ENCODE assay signal across 8 cellular contexts in genomic region chr6:149938013-149938570, GRCh38. TPM values are rescaled to one million over a fixed set of nuclear protein-coding genes. Genes with fewer than 3 reads are reported as not detected.
DNase-seq lines count a peak whose midpoint lies in the region; ATAC-seq and TF ChIP-seq lines count a peak whose summit lies in the region.
"Not testable (repeated sequence)": the region's sequence is repeated elsewhere in the genome, so short reads cannot be mapped to it uniquely, and the experiment has no call there.

No MANE protein-coding gene starts in this region.

- peak overlapping the region; percentile 95 to 98 (median 97) for H3K27ac Mint-ChIP-seq in IgD-negative memory B cell
- not testable (repeated sequence) for H3K27ac Mint-ChIP-seq in T-cell; activated naive CD8-positive, alpha-beta T cell treated with anti-CD3 and anti-CD28 coated beads, Interleukin-2, amount 50 U/mL, for 24 hours; endodermal cell; neural progenitor cell

- peak overlapping the region; percentile 36 to 93 (median 71) for H3K4me2 ChIP-seq in BLaER1 treated with 17β-estradiol and CSF1 and Interleukin-3, amounts not matched to agents 10 nM and 100 nM
- H3K4me2 ChIP-seq in neural progenitor cell = peak overlapping the region; percentile 73

- H3K4me1 Mint-ChIP-seq in IgD-negative memory B cell (peaks cover 11 to 23% (median 20%) of the 10 kb centered on the region in 3 donors), T-cell (peaks cover 31 to 49% (median 38%) of the 10 kb centered on the region in 3 donors)
- H3K4me1 Mint-ChIP-seq in activated naive CD8-positive, alpha-beta T cell treated with anti-CD3 and anti-CD28 coated beads, Interleukin-2, amount 50 U/mL, for 24 hours = peaks cover 42% of the 10 kb centered on the region
- not testable (repeated sequence) for H3K4me1 Mint-ChIP-seq in endodermal cell, neural progenitor cell

- H3K27me3 Mint-ChIP-seq in IgD-negative memory B cell (peaks cover 80% of the 10 kb centered on the region), T-cell (peaks cover 61 to 76% of the 10 kb centered on the region in 2 donors), endodermal cell (ENCODE audit: insufficient read depth) (peaks cover 97% of the 10 kb centered on the region), neural progenitor cell (ENCODE audit: insufficient read depth, low read depth) (peaks cover 91% of the 10 kb centered on the region)
- peaks cover 77% of the 10 kb centered on the region for H3K27me3 Mint-ChIP-seq in activated naive CD8-positive, alpha-beta T cell treated with anti-CD3 and anti-CD28 coated beads, Interleukin-2, amount 50 U/mL, for 24 hours

- H3K9me3 ChIP-seq in BLaER1 treated with 17β-estradiol and CSF1 and Interleukin-3, amounts not matched to agents 10 nM and 100 nM (replicated peaks in 1 of 11) = peaks cover 0 to 13% (median 0%) of the 10 kb centered on the region in 11 experiments; a peak in 6 of 22 replicates
- H3K9me3 ChIP-seq in endodermal cell (ENCODE audit: control insufficient read depth, low read length); iPS-18c (ENCODE audit: control insufficient read depth, insufficient read depth, low read length); neural progenitor cell (ENCODE audit: low read depth); stomach smooth muscle (ENCODE audit: control insufficient read depth in 2 of 2, low read length in 2 of 2): not testable (repeated sequence)

- TF ChIP-seq CTCF in endodermal cell (conservative IDR thresholded peaks at IDR 0.05) = not testable (repeated sequence)
- TF ChIP-seq CTCF in neural progenitor cell (IDR thresholded peaks at IDR 0.05) = peak; percentile 8

- not testable (repeated sequence) for H3K9me3 Mint-ChIP-seq in IgD-negative memory B cell; T-cell; activated naive CD8-positive, alpha-beta T cell treated with anti-CD3 and anti-CD28 coated beads, Interleukin-2, amount 50 U/mL, for 24 hours; endodermal cell; neural progenitor cell

- WGBS in endodermal cell (ENCODE audit: insufficient coverage in 1 of 2, insufficient read length in 1 of 2), 2 experiments = 0 to 4% methylated on average over 8 to 15 of the region's 20 CpGs

- peaks cover 17 to 28% (median 21%) of the 10 kb centered on the region in 10 experiments for H3K4me1 ChIP-seq in BLaER1 treated with 17β-estradiol and CSF1 and Interleukin-3, amounts not matched to agents 10 nM and 100 nM
- not testable (repeated sequence) for H3K4me1 ChIP-seq in endodermal cell (ENCODE audit: control insufficient read depth, insufficient read depth, low read length); neural progenitor cell
- peaks cover 27% of the 10 kb centered on the region for H3K4me1 ChIP-seq in stomach smooth muscle (ENCODE audit: control insufficient read depth, insufficient read depth, low read length)

- peak overlapping the region; percentile 77 for H2AFZ ChIP-seq in neural progenitor cell (replicated peaks)

- H4K20me1 ChIP-seq in BLaER1 treated with 17β-estradiol and CSF1 and Interleukin-3, amounts not matched to agents 10 nM and 100 nM = peaks cover 0 to 51% (median 25%) of the 10 kb centered on the region in 11 experiments; a peak in 14 of 22 replicates
- peaks cover 19% of the 10 kb centered on the region for H4K20me1 ChIP-seq in neural progenitor cell (ENCODE audit: low read depth)

- ATAC-seq in T-cell (replicated peaks in 1 of 4) = not testable (repeated sequence)
- ATAC-seq in activated naive CD8-positive, alpha-beta T cell treated with anti-CD3 and anti-CD28 coated beads, Interleukin-2, amount 50 U/mL, for 24 hours = peak; percentile 65

- not testable (repeated sequence) for H3K27ac ChIP-seq in BLaER1 treated with 17β-estradiol and CSF1 and Interleukin-3, amounts not matched to agents 10 nM and 100 nM; endodermal cell (ENCODE audit: low read depth, low read length); neural progenitor cell; stomach smooth muscle (ENCODE audit: low read length)

- peak overlapping the region in 3 of 4 donors; percentile 86 to 91 (median 89) for H3K4me3 Mint-ChIP-seq in IgD-negative memory B cell
- peak overlapping the region; percentile 70 to 91 (median 76) for H3K4me3 Mint-ChIP-seq in T-cell
- H3K4me3 Mint-ChIP-seq in activated naive CD8-positive, alpha-beta T cell treated with anti-CD3 and anti-CD28 coated beads, Interleukin-2, amount 50 U/mL, for 24 hours = peak overlapping the region; percentile 41
- H3K4me3 Mint-ChIP-seq in endodermal cell = peak overlapping the region; percentile 42
- not testable (repeated sequence) for H3K4me3 Mint-ChIP-seq in neural progenitor cell

- not testable (repeated sequence) for DNase-seq in T-cell; activated naive CD8-positive, alpha-beta T cell treated with anti-CD3 and anti-CD28 coated beads, Interleukin-2, amount 50 U/mL, for 24 hours; endodermal cell; neural progenitor cell (ENCODE audit: low spot score)

- not testable (repeated sequence) for H3K36me3 Mint-ChIP-seq in IgD-negative memory B cell; T-cell; activated naive CD8-positive, alpha-beta T cell treated with anti-CD3 and anti-CD28 coated beads, Interleukin-2, amount 50 U/mL, for 24 hours (ENCODE audit: low read depth); endodermal cell (ENCODE audit: low read depth); neural progenitor cell

- not testable (repeated sequence) for H3K36me3 ChIP-seq in BLaER1 treated with 17β-estradiol and CSF1 and Interleukin-3, amounts not matched to agents 10 nM and 100 nM; endodermal cell (ENCODE audit: control insufficient read depth, insufficient read depth, low read length); neural progenitor cell; stomach smooth muscle (ENCODE audit: control insufficient read depth in 2 of 2, insufficient read depth in 2 of 2, low read length in 2 of 2)

- H3K9ac ChIP-seq in BLaER1 treated with 17β-estradiol and CSF1 and Interleukin-3, amounts not matched to agents 10 nM and 100 nM; endodermal cell (ENCODE audit: extremely low read depth, low read length, poor library complexity, severe bottlenecking); neural progenitor cell; stomach smooth muscle (ENCODE audit: low read length in 2 of 2): not testable (repeated sequence)

- POLR2A ChIA-PET in T-cell (lab: Charles Lee) = not testable (repeated sequence)

- peak overlapping the region; percentile 4 to 59 (median 48); a peak in 17 of 20 replicates for H3K4me3 ChIP-seq in BLaER1 treated with 17β-estradiol and CSF1 and Interleukin-3, amounts not matched to agents 10 nM and 100 nM
- not testable (repeated sequence) for H3K4me3 ChIP-seq in endodermal cell (ENCODE audit: low read length)
- H3K4me3 ChIP-seq in iPS-18c (ENCODE audit: insufficient read depth, low read depth, low read length) (peak overlapping the region; percentile 36), neural progenitor cell (peak overlapping the region; percentile 30), stomach smooth muscle (ENCODE audit: low read length in 2 of 2) (peak overlapping the region; percentile 3 to 69)

- not testable (repeated sequence) for H3F3A ChIP-seq in neural progenitor cell (ENCODE audit: low read depth)

- H3K79me2 ChIP-seq in neural progenitor cell (ENCODE audit: low read depth) = not testable (repeated sequence)

- CTCF ChIA-PET in T-cell (lab: Charles Lee) = not testable (repeated sequence)

- H3K27me3 ChIP-seq in BLaER1 treated with 17β-estradiol and CSF1 and Interleukin-3, amounts not matched to agents 10 nM and 100 nM = peaks cover 86 to 97% (median 95%) of the 10 kb centered on the region in 11 experiments
- H3K27me3 ChIP-seq in endodermal cell (ENCODE audit: control insufficient read depth, insufficient read depth, low read length, poor library complexity, severe bottlenecking) (peaks cover 100% of the 10 kb centered on the region), neural progenitor cell (peaks cover 100% of the 10 kb centered on the region), stomach smooth muscle (ENCODE audit: control insufficient read depth in 1 of 2, insufficient read depth in 2 of 2, low read length in 2 of 2) (peaks cover 75 to 78% of the 10 kb centered on the region in 2 donors)

RNA-seq across cellular contexts. Expression of gene ULBP2, which starts 3.7 kb away (rescaled TPM):
- polyA plus RNA-seq in IgD-negative memory B cell = 0.33 TPM
- total RNA-seq in T-cell (1 to 10 TPM in 2 of 5 donors, under 1 TPM in 1, not detected in 2; 0.20 to 3.9 (median 1.6) TPM), endodermal cell (under 1 TPM in 1 of 2 donors, not detected in 1; 0.20 TPM), neural progenitor cell (ENCODE audit: low replicate concordance) (not detected in 2 replicates)
- 0.78 TPM for polyA plus RNA-seq in endodermal cell (2013, experiment 1 of 2)
- 0.58 TPM for polyA plus RNA-seq in endodermal cell (2013, experiment 2 of 2)

RNA-seq across cellular contexts. Expression of gene RAET1G, which starts 15.2 kb away (rescaled TPM):
- polyA plus RNA-seq in IgD-negative memory B cell = not detected
- total RNA-seq in T-cell (not detected), endodermal cell (not detected), neural progenitor cell (ENCODE audit: low replicate concordance) (not detected in 2 replicates)
- not detected for polyA plus RNA-seq in endodermal cell (2013, experiment 1 of 2)
- polyA plus RNA-seq in endodermal cell (2013, experiment 2 of 2) = not detected

RNA-seq across cellular contexts. Expression of gene ULBP1, which starts 25.7 kb away (rescaled TPM):
- polyA plus RNA-seq in IgD-negative memory B cell = not detected
- total RNA-seq in T-cell = under 1 TPM in 4 of 5 donors, not detected in 1; 0.13 to 0.23 (median 0.14) TPM
- under 1 TPM; 0.31 to 0.55 TPM for total RNA-seq in endodermal cell
- polyA plus RNA-seq in endodermal cell (2013, experiment 1 of 2) = 4.0 TPM
- 2.5 TPM for polyA plus RNA-seq in endodermal cell (2013, experiment 2 of 2)
- 0.11 and 0.40 TPM in 2 replicates for total RNA-seq in neural progenitor cell (ENCODE audit: low replicate concordance)

RNA-seq across cellular contexts. Expression of gene RAET1E, which starts 40.2 kb away (rescaled TPM):
- polyA plus RNA-seq in IgD-negative memory B cell = not detected
- total RNA-seq in T-cell (not detected), endodermal cell (not detected), neural progenitor cell (ENCODE audit: low replicate concordance) (not detected in 2 replicates)
- polyA plus RNA-seq in endodermal cell (2013, experiment 1 of 2) = not detected
- not detected for polyA plus RNA-seq in endodermal cell (2013, experiment 2 of 2)
